In genomic region chr14:54881235-54881760, GRCh38 we compare ENCODE assay signal across 9 cellular contexts. TPM values are rescaled to one million over a fixed set of nuclear protein-coding genes. Genes with fewer than 3 reads are reported as not detected.
DNase-seq lines count a peak whose midpoint lies in the region; ATAC-seq and TF ChIP-seq lines count a peak whose summit lies in the region.
"Had no signal": no experiment of that assay in that cellular context is flagged by ENCODE, and none has a peak within 500 bp of the region (broad histone marks: within the 10 kb centered on the region; RNA-seq: fewer than 3 reads in every experiment).

No MANE protein-coding gene starts in this region.

- intact Hi-C loops in natural killer cell (cut with micrococcal nuclease) (loop anchor here (1.0 kb wide), 1 partner anchor 12 kb away; no protein-coding TSS in a partner anchor), Caco-2 (cut with micrococcal nuclease; ENCODE audit: unreplicated experiment) (no loop called here)

- H3K27ac Mint-ChIP-seq in natural killer cell (peak overlapping the region; percentile 90 to 95), Caco-2 (ENCODE audit: unreplicated experiment) (no peak overlapping the region)

- H3K27me3 ChIP-seq in duodenal mucosa (ENCODE audit: control insufficient read depth in 1 of 2, insufficient read depth in 2 of 2, low read length in 2 of 2) (no peaks in the 10 kb centered on the region), Caco-2 (replicated peaks; ENCODE audit: control insufficient read depth, insufficient read depth, low read length) (no peaks in the 10 kb centered on the region)

- H3K4me1 ChIP-seq in duodenal mucosa (ENCODE audit: control insufficient read depth in 1 of 2, insufficient read depth in 2 of 2, low read length in 2 of 2) (peaks cover 14 to 22% of the 10 kb centered on the region in 2 donors), Caco-2 (no peaks in the 10 kb centered on the region)

- H3K9me3 ChIP-seq in duodenal mucosa (ENCODE audit: control insufficient read depth in 1 of 2, low read length in 2 of 2) (no peaks in the 10 kb centered on the region), Caco-2 (no peaks in the 10 kb centered on the region)

- H3K4me3 ChIP-seq in duodenal mucosa (ENCODE audit: low read depth in 1 of 2, low read length in 2 of 2) = peak overlapping the region; percentile 75 to 84
- H3K4me3 ChIP-seq in Caco-2 (ENCODE audit: low read depth, low read length) = no peak overlapping the region

- TF ChIP-seq CTCF in natural killer cell (IDR thresholded peaks at IDR 0.05) = no peak
- TF ChIP-seq CTCF in Caco-2 (IDR thresholded peaks at IDR 0.05; ENCODE audit: insufficient read depth in 1 of 2, low read depth in 1 of 2, low read length in 1 of 2, severe bottlenecking in 1 of 2, unreplicated experiment in 1 of 2) = no peak

- H3K36me3 ChIP-seq in duodenal mucosa (ENCODE audit: control insufficient read depth in 1 of 2, insufficient read depth in 2 of 2, low read length in 2 of 2) (no peaks in the 10 kb centered on the region), Caco-2 (ENCODE audit: control insufficient read depth, insufficient read depth, low read length) (no peaks in the 10 kb centered on the region)

- no peaks in the 10 kb centered on the region for H3K36me3 Mint-ChIP-seq in natural killer cell
- no peaks in the 10 kb centered on the region for H3K36me3 Mint-ChIP-seq in Caco-2 (ENCODE audit: insufficient read depth, unreplicated experiment)

- ATAC-seq in HG02588 (IDR thresholded peaks at IDR 0.05; ENCODE audit: unreplicated experiment) (peak; percentile 68), natural killer cell (peak; percentile 64 to 68 (median 66))

- H3K4me1 Mint-ChIP-seq in natural killer cell (peaks cover 39 to 59% of the 10 kb centered on the region in 2 donors), Caco-2 (ENCODE audit: low read depth, unreplicated experiment) (no peaks in the 10 kb centered on the region)

- H3K27ac ChIP-seq in duodenal mucosa (ENCODE audit: low read depth, low read length) = peak overlapping the region; percentile 55
- H3K27ac ChIP-seq: C4-2B had no signal

- peak; percentile 14 for DNase-seq in SIG-M5 treated with dmso at 0.1 percent for 504 hours (lab: John Stamatoyannopoulos, UW; ENCODE audit: unreplicated experiment)
- DNase-seq in SIG-M5 (lab: John Stamatoyannopoulos, UW) = no peak
- peak; percentile 14 for DNase-seq in RKO (ENCODE audit: low spot score)
- no peak for DNase-seq in natural killer cell
- no peak for DNase-seq in Caco-2
- DNase-seq in dedifferentiated amniotic fluid mesenchymal stem cell (ENCODE audit: extremely low spot score) = no peak

- H3K9ac ChIP-seq in duodenal mucosa (ENCODE audit: low read depth in 1 of 2, low read length in 2 of 2) = peak overlapping the region; percentile 51 to 53

- POLR2A ChIA-PET in Caco-2 (lab: Charles Lee) = no interaction called here

- BruUV-seq in Caco-2 (replicated peaks; lab: Mats Ljungman, UMichigan) = no TSS peak

- H3K27me3 Mint-ChIP-seq in natural killer cell (ENCODE audit: low read depth in 2 of 2) (no peaks in the 10 kb centered on the region), Caco-2 (ENCODE audit: insufficient read depth, unreplicated experiment) (no peaks in the 10 kb centered on the region)

- H3K4me3 Mint-ChIP-seq in natural killer cell = peak overlapping the region; percentile 96
- H3K4me3 Mint-ChIP-seq in Caco-2 (ENCODE audit: unreplicated experiment) = no peak overlapping the region

- CTCF ChIA-PET in Caco-2 (lab: Charles Lee) = no interaction called here

- H3K9me3 Mint-ChIP-seq in natural killer cell (no peaks in the 10 kb centered on the region), Caco-2 (ENCODE audit: unreplicated experiment) (no peaks in the 10 kb centered on the region)

RNA-seq across cellular contexts. Expression of gene GCH1, which starts 21.3 kb away (rescaled TPM):
- 10 to 100 TPM; 51.7 to 71.5 (median 52.6) TPM for total RNA-seq in natural killer cell
- total RNA-seq in Caco-2 (2022) = 16.8 and 17.9 TPM in 2 replicates

Comparison
In these comparisons a context has a peak if more than half of its experiments do, and no peak if none do; other contexts are left out.
1. DNase-seq: peak in SIG-M5 treated with dmso at 0.1 percent for 504 hours (single experiment) and RKO (single experiment); none in SIG-M5 (single experiment), natural killer cell (single experiment), Caco-2 (0 of 2) and dedifferentiated amniotic fluid mesenchymal stem cell (single experiment).